ENCODE assay signal across 32 cellular contexts in genomic region chr16:77603656-77604055, GRCh38.
"Had no signal": no experiment of that assay in that cellular context is flagged by ENCODE, and none has a peak within 500 bp of the region (broad histone marks: within the 10 kb centered on the region; RNA-seq: fewer than 3 reads in every experiment).

No MANE protein-coding gene starts in this region.

- H3K4me3 Mint-ChIP-seq: activated CD4-positive, alpha-beta memory T cell treated with anti-CD3 and anti-CD28 coated beads, Interleukin-2, amount 10 ng/mL, durations not matched to agents 7 days and 5 days; activated CD4-positive, alpha-beta T cell treated with anti-CD3 and anti-CD28 coated beads, Interleukin-2, amount 10 ng/mL, durations not matched to agents 7 days and 5 days; activated naive CD4-positive, alpha-beta T cell treated with anti-CD3 and anti-CD28 coated beads, Interleukin-2, amount 10 ng/mL, durations not matched to agents 7 days and 5 days; activated naive CD8-positive, alpha-beta T cell treated with anti-CD3 and anti-CD28 coated beads, Interleukin-2, amount 10 ng/mL, durations not matched to agents 7 days and 5 days; activated T-cell treated with anti-CD3 and anti-CD28 coated beads, Interleukin-2, amount 50 U/mL, for 24 hours; activated T-cell treated with anti-CD3 and anti-CD28 coated beads, Interleukin-2, amount 50 U/mL, for 72 hours; brain; central memory CD8-positive, alpha-beta T cell; dendritic cell treated with granulocyte-macrophage colony-stimulating factor and Interleukin-4, amounts not matched to agents 40 ng/mL and 50 ng/mL, for 4 days; endodermal cell; T-cell; T-helper 1 cell treated with Interleukin-12 subunit alpha and Interleukin-12 subunit beta and Interleukin-4 antibody, amounts not matched to agents 30 μg/mL and 1 μg/mL, for 36 hours had no signal

- ATAC-seq: activated naive CD4-positive, alpha-beta T cell treated with anti-CD3 and anti-CD28 coated beads, Interleukin-2, amount 50 U/mL, for 72 hours; activated T-cell treated with anti-CD3 and anti-CD28 coated beads, Interleukin-2, amount 50 U/mL, for 72 hours; esophagus mucosa; foreskin keratinocyte; gastrocnemius medialis; heart left ventricle; T-cell had no signal

- H3K4me3 ChIP-seq: ascending aorta, breast epithelium, cardiac muscle cell, coronary artery, dorsolateral prefrontal cortex, gastrocnemius medialis, heart left ventricle had no signal

- H3K9me3 ChIP-seq: ascending aorta, gastrocnemius medialis had no signal

- H3K4me1 Mint-ChIP-seq: activated CD4-positive, alpha-beta memory T cell treated with anti-CD3 and anti-CD28 coated beads, Interleukin-2, amount 10 ng/mL, durations not matched to agents 7 days and 5 days; activated CD4-positive, alpha-beta T cell treated with anti-CD3 and anti-CD28 coated beads, Interleukin-2, amount 10 ng/mL, durations not matched to agents 7 days and 5 days; activated naive CD4-positive, alpha-beta T cell treated with anti-CD3 and anti-CD28 coated beads, Interleukin-2, amount 10 ng/mL, durations not matched to agents 7 days and 5 days; activated naive CD8-positive, alpha-beta T cell treated with anti-CD3 and anti-CD28 coated beads, Interleukin-2, amount 10 ng/mL, durations not matched to agents 7 days and 5 days; brain; central memory CD8-positive, alpha-beta T cell; endodermal cell; T-cell had no signal

- H3K9me3 Mint-ChIP-seq: activated CD4-positive, alpha-beta memory T cell treated with anti-CD3 and anti-CD28 coated beads, Interleukin-2, amount 10 ng/mL, durations not matched to agents 7 days and 5 days; activated CD4-positive, alpha-beta T cell treated with anti-CD3 and anti-CD28 coated beads, Interleukin-2, amount 10 ng/mL, durations not matched to agents 7 days and 5 days; activated naive CD4-positive, alpha-beta T cell treated with anti-CD3 and anti-CD28 coated beads, Interleukin-2, amount 10 ng/mL, durations not matched to agents 7 days and 5 days; activated naive CD8-positive, alpha-beta T cell treated with anti-CD3 and anti-CD28 coated beads, Interleukin-2, amount 10 ng/mL, durations not matched to agents 7 days and 5 days; activated T-cell treated with anti-CD3 and anti-CD28 coated beads, Interleukin-2, amount 50 U/mL, for 24 hours; central memory CD8-positive, alpha-beta T cell; dendritic cell treated with granulocyte-macrophage colony-stimulating factor and Interleukin-4, amounts not matched to agents 40 ng/mL and 50 ng/mL, for 4 days; T-cell; T-helper 1 cell treated with Interleukin-12 subunit alpha and Interleukin-12 subunit beta and Interleukin-4 antibody, amounts not matched to agents 30 μg/mL and 1 μg/mL, for 36 hours had no signal

- H3K27me3 ChIP-seq: ascending aorta, breast epithelium, cardiac muscle cell, foreskin keratinocyte, gastrocnemius medialis, heart left ventricle had no signal

- H3K4me1 ChIP-seq: ascending aorta, breast epithelium, foreskin keratinocyte, gastrocnemius medialis, heart left ventricle had no signal

- DNase-seq: activated CD4-positive, alpha-beta memory T cell treated with anti-CD3 and anti-CD28 coated beads, Interleukin-2, amount 10 ng/mL, durations not matched to agents 7 days and 5 days; activated CD4-positive, alpha-beta T cell treated with anti-CD3 and anti-CD28 coated beads for 1 hour; activated CD4-positive, alpha-beta T cell treated with anti-CD3 and anti-CD28 coated beads for 4 hours; activated CD4-positive, alpha-beta T cell treated with anti-CD3 and anti-CD28 coated beads, Interleukin-2, amount 10 ng/mL, durations not matched to agents 7 days and 5 days; activated CD4-positive, alpha-beta T cell treated with anti-CD3 and anti-CD28 coated beads, Interleukin-2, amount 50 U/mL, for 4 hours; activated CD8-positive, alpha-beta memory T cell treated with anti-CD3 and anti-CD28 coated beads, Interleukin-2, amount 50 U/mL, for 48 hours; activated gamma-delta T cell; activated naive CD4-positive, alpha-beta T cell; activated naive CD4-positive, alpha-beta T cell treated with anti-CD3 and anti-CD28 coated beads, Interleukin-2, amount 10 ng/mL, durations not matched to agents 7 days and 5 days; activated naive CD8-positive, alpha-beta T cell treated with anti-CD3 and anti-CD28 coated beads, Interleukin-2, amount 10 ng/mL, durations not matched to agents 7 days and 5 days; activated T-cell treated with anti-CD3 and anti-CD28 coated beads for 4 hours; activated T-cell treated with anti-CD3 and anti-CD28 coated beads, Interleukin-2, amount 50 U/mL, for 24 hours; activated T-cell treated with anti-CD3 and anti-CD28 coated beads, Interleukin-2, amount 50 U/mL, for 72 hours; dorsolateral prefrontal cortex; effector memory CD4-positive, alpha-beta T cell; endodermal cell; foreskin keratinocyte; gastrocnemius medialis; glutamatergic neuron; heart left ventricle; T-cell; T-helper 9 cell had no signal

- H3K27me3 Mint-ChIP-seq: activated naive CD4-positive, alpha-beta T cell treated with anti-CD3 and anti-CD28 coated beads, Interleukin-2, amount 10 ng/mL, durations not matched to agents 7 days and 5 days had no signal

- H3K36me3 ChIP-seq: ascending aorta, breast epithelium, cardiac muscle cell, gastrocnemius medialis, heart left ventricle had no signal

- H3K27ac ChIP-seq: ascending aorta, breast epithelium, cardiac muscle cell, coronary artery, dorsolateral prefrontal cortex, foreskin keratinocyte, gastrocnemius medialis, heart left ventricle had no signal

- H3K27ac Mint-ChIP-seq: activated CD4-positive, alpha-beta memory T cell treated with anti-CD3 and anti-CD28 coated beads, Interleukin-2, amount 10 ng/mL, durations not matched to agents 7 days and 5 days; activated CD4-positive, alpha-beta T cell treated with anti-CD3 and anti-CD28 coated beads, Interleukin-2, amount 10 ng/mL, durations not matched to agents 7 days and 5 days; activated naive CD4-positive, alpha-beta T cell treated with anti-CD3 and anti-CD28 coated beads, Interleukin-2, amount 10 ng/mL, durations not matched to agents 7 days and 5 days; activated naive CD4-positive, alpha-beta T cell treated with anti-CD3 and anti-CD28 coated beads, Interleukin-2, amount 50 U/mL, for 72 hours; activated naive CD8-positive, alpha-beta T cell treated with anti-CD3 and anti-CD28 coated beads, Interleukin-2, amount 10 ng/mL, durations not matched to agents 7 days and 5 days; activated T-cell treated with anti-CD3 and anti-CD28 coated beads, Interleukin-2, amount 50 U/mL, for 24 hours; activated T-cell treated with anti-CD3 and anti-CD28 coated beads, Interleukin-2, amount 50 U/mL, for 72 hours; brain; dendritic cell treated with granulocyte-macrophage colony-stimulating factor and Interleukin-4, amounts not matched to agents 40 ng/mL and 50 ng/mL, for 4 days; endodermal cell; T-cell; T-helper 1 cell treated with Interleukin-12 subunit alpha and Interleukin-12 subunit beta and Interleukin-4 antibody, amounts not matched to agents 30 μg/mL and 1 μg/mL, for 36 hours had no signal

- H3K36me3 Mint-ChIP-seq: activated naive CD4-positive, alpha-beta T cell treated with anti-CD3 and anti-CD28 coated beads, Interleukin-2, amount 10 ng/mL, durations not matched to agents 7 days and 5 days; activated naive CD4-positive, alpha-beta T cell treated with anti-CD3 and anti-CD28 coated beads, Interleukin-2, amount 50 U/mL, for 72 hours; activated naive CD8-positive, alpha-beta T cell treated with anti-CD3 and anti-CD28 coated beads, Interleukin-2, amount 10 ng/mL, durations not matched to agents 7 days and 5 days; brain; T-cell had no signal
